ENCODE assay signal across 23 cellular contexts in genomic region chr9:394347-395052, GRCh38.
DNase-seq lines count a peak whose midpoint lies in the region; ATAC-seq lines count a peak whose summit lies in the region.
"Had no signal": no experiment of that assay in that cellular context is flagged by ENCODE, and none has a peak within 500 bp of the region (broad histone marks: within the 10 kb centered on the region; RNA-seq: fewer than 3 reads in every experiment).

No MANE protein-coding gene starts in this region.

- no peaks in the 10 kb centered on the region for H3K9me3 ChIP-seq in neuronal stem cell (replicated peaks in 1 of 2; ENCODE audit: control insufficient read depth in 2 of 2, insufficient read depth in 1 of 2, low read depth in 1 of 2, low read length in 2 of 2)
- H3K9me3 ChIP-seq: thyroid gland had no signal

- H3K36me3 ChIP-seq in neuronal stem cell (replicated peaks in 1 of 2; ENCODE audit: control insufficient read depth in 2 of 2, insufficient read depth in 2 of 2, low read length in 2 of 2) = no peaks in the 10 kb centered on the region

- H3K9ac ChIP-seq in neuronal stem cell (ENCODE audit: low read depth, low read length, poor library complexity) = no peak overlapping the region
- H3K9ac ChIP-seq: parathyroid adenoma had no signal

- no peak for ATAC-seq in stimulated activated naive CD8-positive, alpha-beta T cell treated with anti-CD3 and anti-CD28 coated beads, Interleukin-15, amount 100 ng/mL, for 72 hours
- ATAC-seq in HG03097 (IDR thresholded peaks at IDR 0.05; ENCODE audit: low FRiP score, unreplicated experiment) = no peak
- ATAC-seq: stimulated activated memory B cell treated with anti-CD40 and anti-IgM and Interleukin-4, amounts not matched to agents 10 μg/mL and 1 μg/mL and 100 μg/mL, for 72 hours had no signal

- H3K27ac ChIP-seq in angular gyrus (ENCODE audit: low read depth, low read length) (peak overlapping the region; percentile 64), neuronal stem cell (replicated peaks; ENCODE audit: low read length) (no peak overlapping the region)
- H3K27ac ChIP-seq: hepatocyte, HL-60, parathyroid adenoma, thyroid gland had no signal

- no peaks in the 10 kb centered on the region for H3K4me1 ChIP-seq in neuronal stem cell (ENCODE audit: control insufficient read depth in 2 of 2, insufficient read depth in 1 of 2, low read depth in 1 of 2, low read length in 2 of 2)
- H3K4me1 ChIP-seq: parathyroid adenoma, thyroid gland had no signal

- no peaks in the 10 kb centered on the region for H3K27me3 Mint-ChIP-seq in stimulated activated naive CD8-positive, alpha-beta T cell treated with anti-CD3 and anti-CD28 coated beads, Interleukin-15, Interleukin-2, amounts not matched to agents 100 ng/mL and 50 ng/mL, for 24 hours
- H3K27me3 Mint-ChIP-seq in stimulated activated naive CD8-positive, alpha-beta T cell treated with anti-CD3 and anti-CD28 coated beads, Interleukin-15, amount 100 ng/mL, for 72 hours = no peaks in the 10 kb centered on the region
- H3K27me3 Mint-ChIP-seq: stimulated activated memory B cell treated with anti-CD40 and anti-IgM and Interleukin-4, amounts not matched to agents 10 μg/mL and 1 μg/mL and 100 μg/mL, for 72 hours had no signal

- H3K4ac ChIP-seq in neuronal stem cell (ENCODE audit: low read length) = no peak overlapping the region

- no peak overlapping the region for H2AFZ ChIP-seq in neuronal stem cell (ENCODE audit: low read length)
- H2AFZ ChIP-seq: hepatocyte, parathyroid adenoma had no signal

- H2BK120ac ChIP-seq in neuronal stem cell (ENCODE audit: low read depth, low read length) = no peak overlapping the region

- H2AK5ac ChIP-seq in neuronal stem cell (ENCODE audit: low read depth, low read length) = no peak overlapping the region

- H3K4me2 ChIP-seq in neuronal stem cell (ENCODE audit: insufficient read depth, low read length, poor library complexity, severe bottlenecking) = no peak overlapping the region
- H3K4me2 ChIP-seq: hepatocyte had no signal

- no peak overlapping the region for H4K8ac ChIP-seq in neuronal stem cell (ENCODE audit: low read depth, low read length)

- no CpG with 5 or more reads among the region's 3 CpGs for WGBS in neuronal stem cell (ENCODE audit: extremely low coverage in 2 of 2, insufficient read length in 2 of 2, insufficient replicate concordance in 1 of 2), 2 donors

- H3K14ac ChIP-seq in neuronal stem cell (ENCODE audit: low read length) = no peak overlapping the region

- no peak overlapping the region for H3K23ac ChIP-seq in neuronal stem cell (ENCODE audit: low read depth, low read length, poor library complexity)

- no peak overlapping the region for H2BK5ac ChIP-seq in neuronal stem cell (ENCODE audit: low read length)

- peaks cover 65% of the 10 kb centered on the region for H3K36me3 Mint-ChIP-seq in stimulated activated naive CD8-positive, alpha-beta T cell treated with anti-CD3 and anti-CD28 coated beads, Interleukin-15, Interleukin-2, amounts not matched to agents 100 ng/mL and 50 ng/mL, for 24 hours (ENCODE audit: low read depth)

- no peak overlapping the region for H3K4me3 Mint-ChIP-seq in stimulated activated naive CD8-positive, alpha-beta T cell treated with anti-CD3 and anti-CD28 coated beads, Interleukin-15, Interleukin-2, amounts not matched to agents 100 ng/mL and 50 ng/mL, for 24 hours
- no peak overlapping the region for H3K4me3 Mint-ChIP-seq in stimulated activated naive CD8-positive, alpha-beta T cell treated with anti-CD3 and anti-CD28 coated beads, Interleukin-15, amount 100 ng/mL, for 72 hours
- H3K4me3 Mint-ChIP-seq: nephron; stimulated activated memory B cell treated with anti-CD40 and anti-IgM and Interleukin-4, amounts not matched to agents 10 μg/mL and 1 μg/mL and 100 μg/mL, for 72 hours had no signal

- no peak overlapping the region for H3K4me3 ChIP-seq in neuronal stem cell (ENCODE audit: low read length in 2 of 2)
- H3K4me3 ChIP-seq: hepatocyte, thyroid gland had no signal

- no peak overlapping the region for H2BK15ac ChIP-seq in neuronal stem cell (ENCODE audit: low read length)

- peak overlapping the region; percentile 18 for H3K27ac Mint-ChIP-seq in stimulated activated naive CD8-positive, alpha-beta T cell treated with anti-CD3 and anti-CD28 coated beads, Interleukin-15, Interleukin-2, amounts not matched to agents 100 ng/mL and 50 ng/mL, for 24 hours
- no peak overlapping the region for H3K27ac Mint-ChIP-seq in stimulated activated naive CD8-positive, alpha-beta T cell treated with anti-CD3 and anti-CD28 coated beads, Interleukin-15, amount 100 ng/mL, for 72 hours
- H3K27ac Mint-ChIP-seq: stimulated activated memory B cell treated with anti-CD40 and anti-IgM and Interleukin-4, amounts not matched to agents 10 μg/mL and 1 μg/mL and 100 μg/mL, for 72 hours had no signal

- no peak overlapping the region for H2BK12ac ChIP-seq in neuronal stem cell (ENCODE audit: low read length)

- H3K79me1 ChIP-seq in neuronal stem cell (ENCODE audit: low read depth, low read length) = no peaks in the 10 kb centered on the region

- no peak for DNase-seq in stimulated activated naive CD8-positive, alpha-beta T cell treated with anti-CD3 and anti-CD28 coated beads, Interleukin-15, amount 100 ng/mL, for 72 hours
- DNase-seq in inferior parietal cortex (ENCODE audit: extremely low spot score) = peak; percentile 25
- no peak for DNase-seq in NOMO-1 (lab: John Stamatoyannopoulos, UW; ENCODE audit: unreplicated experiment in 2 of 2)
- DNase-seq in neuronal stem cell (ENCODE audit: low spot score) = no peak
- DNase-seq: activated CD4-positive, alpha-beta T cell treated with anti-CD3 and anti-CD28 coated beads for 1 hour; activated effector memory CD4-positive, alpha-beta T cell treated with anti-CD3 and anti-CD28 coated beads, Interleukin-2, amount 50 U/mL, for 16 hours; COR-L47; DND-41; GOT3; islet precursor cell; mesenchymal stem cell; NCI-H1105; NCI-H2029 treated with DMSO at 0.1 percent for 48 hours; NCI-H510A; thyroid gland had no signal

- no peak overlapping the region for H3K18ac ChIP-seq in neuronal stem cell (ENCODE audit: low read length)

- H4K91ac ChIP-seq in neuronal stem cell (ENCODE audit: low read depth, low read length, poor library complexity) = no peak overlapping the region

- no peaks in the 10 kb centered on the region for H3K27me3 ChIP-seq in neuronal stem cell (ENCODE audit: control insufficient read depth in 3 of 3, insufficient read depth in 3 of 3, low read depth in 1 of 3, low read length in 3 of 3)
- H3K27me3 ChIP-seq: hepatocyte, thyroid gland had no signal

- no peaks in the 10 kb centered on the region for H3K9me3 Mint-ChIP-seq in stimulated activated naive CD8-positive, alpha-beta T cell treated with anti-CD3 and anti-CD28 coated beads, Interleukin-15, Interleukin-2, amounts not matched to agents 100 ng/mL and 50 ng/mL, for 24 hours
- peaks cover 0 to 1% of the 10 kb centered on the region in 2 donors for H3K9me3 Mint-ChIP-seq in stimulated activated naive CD8-positive, alpha-beta T cell treated with anti-CD3 and anti-CD28 coated beads, Interleukin-15, amount 100 ng/mL, for 72 hours
- H3K9me3 Mint-ChIP-seq: nephron; stimulated activated memory B cell treated with anti-CD40 and anti-IgM and Interleukin-4, amounts not matched to agents 10 μg/mL and 1 μg/mL and 100 μg/mL, for 72 hours had no signal

- H3K4me1 Mint-ChIP-seq in stimulated activated naive CD8-positive, alpha-beta T cell treated with anti-CD3 and anti-CD28 coated beads, Interleukin-15, Interleukin-2, amounts not matched to agents 100 ng/mL and 50 ng/mL, for 24 hours (ENCODE audit: low read depth) = no peaks in the 10 kb centered on the region
- H3K4me1 Mint-ChIP-seq in stimulated activated naive CD8-positive, alpha-beta T cell treated with anti-CD3 and anti-CD28 coated beads, Interleukin-15, amount 100 ng/mL, for 72 hours = no peaks in the 10 kb centered on the region
- H3K4me1 Mint-ChIP-seq: stimulated activated memory B cell treated with anti-CD40 and anti-IgM and Interleukin-4, amounts not matched to agents 10 μg/mL and 1 μg/mL and 100 μg/mL, for 72 hours had no signal
